In genomic region chr19:32265991-32266390, GRCh38 we compare ENCODE assay signal across 3 cellular contexts.
TF ChIP-seq lines count a peak whose summit lies in the region.

No MANE protein-coding gene starts in this region.

TF ChIP-seq in A549, 52 proteins besides CTCF, POLR2A, EP300 and RAD21:
- TF ChIP-seq CHD4 (IDR thresholded peaks at IDR 0.05; ENCODE audit: borderline replicate concordance) (no peak), HOXB5 (CRISPR knock-in tag; IDR thresholded peaks at IDR 0.05) (no peak), RCOR1 (IDR thresholded peaks at IDR 0.05; ENCODE audit: low read depth, low read length) (no peak), BCL3 (IDR thresholded peaks at IDR 0.05) (no peak), FOSB (CRISPR knock-in tag; IDR thresholded peaks at IDR 0.05) (no peak), HOXB13 (CRISPR knock-in tag; IDR thresholded peaks at IDR 0.05; ENCODE audit: low read depth) (no peak), MAFK (IDR thresholded peaks at IDR 0.05; ENCODE audit: partially characterized antibody) (no peak), KDM1A (IDR thresholded peaks at IDR 0.05; ENCODE audit: low read depth) (no peak), REST (IDR thresholded peaks at IDR 0.05) (no peak)

TF ChIP-seq in GM23338, 12 proteins besides CTCF, POLR2A, EP300 and RAD21:
- TF ChIP-seq JUNB (IDR thresholded peaks at IDR 0.05; ENCODE audit: unreplicated experiment), result no peak

TF ChIP-seq in H1, 55 proteins besides CTCF, POLR2A, EP300 and RAD21:
- no peak for TF ChIP-seq SIRT6 (IDR thresholded peaks at IDR 0.05; ENCODE audit: low read length)
- no peak for TF ChIP-seq E2F6 (IDR thresholded peaks at IDR 0.05)
- TF ChIP-seq GABPA (IDR thresholded peaks at IDR 0.05; ENCODE audit: borderline replicate concordance, insufficient read depth, low read length), result no peak
- TF ChIP-seq JUN (IDR thresholded peaks at IDR 0.05; ENCODE audit: low read depth, low read length), result no peak
- TF ChIP-seq ATF3 (IDR thresholded peaks at IDR 0.05; ENCODE audit: insufficient read depth, low read depth, low read length), result no peak
